Comparison of ENCODE assay signal across 8 cellular contexts in genomic region chr17:2265166-2265565, GRCh38. TPM values are rescaled to one million over a fixed set of nuclear protein-coding genes. Genes with fewer than 3 reads are reported as not detected.
A peak's percentile ranks its signal among the peaks of the same experiment; 100 is the strongest.
DNase-seq lines count a peak whose midpoint lies in the region; ATAC-seq and TF ChIP-seq lines count a peak whose summit lies in the region.
"Not testable (repeated sequence)": the region's sequence is repeated elsewhere in the genome, so short reads cannot be mapped to it uniquely, and the experiment has no call there.

No MANE protein-coding gene starts in this region.

- TF ChIP-seq CTCF in DND-41 (IDR thresholded peaks at IDR 0.05; ENCODE audit: borderline replicate concordance, extremely low read depth, low read length, poor library complexity, severe bottlenecking); activated CD8-positive, alpha-beta T cell treated with anti-CD3 and anti-CD28 coated beads for 36 hours (IDR thresholded peaks at IDR 0.05); colonic mucosa (IDR thresholded peaks at IDR 0.05); mesothelial cell of epicardium (IDR thresholded peaks at IDR 0.05; ENCODE audit: unreplicated experiment); vagina (IDR thresholded peaks at IDR 0.05): not testable (repeated sequence)

- H3K36me3 Mint-ChIP-seq in T-cell: peaks cover 22% of the 10 kb centered on the region
- H3K36me3 Mint-ChIP-seq in activated CD8-positive, alpha-beta T cell treated with anti-CD3 and anti-CD28 coated beads for 36 hours (ENCODE audit: low read depth): peaks cover 63% of the 10 kb centered on the region
- H3K36me3 Mint-ChIP-seq in activated naive CD4-positive, alpha-beta T cell treated with anti-CD3 and anti-CD28 coated beads for 36 hours (ENCODE audit: low read depth): peaks cover 21% of the 10 kb centered on the region
- peaks cover 19% of the 10 kb centered on the region for H3K36me3 Mint-ChIP-seq in mesothelial cell of epicardium
- peaks cover 58% of the 10 kb centered on the region for H3K36me3 Mint-ChIP-seq in stimulated activated effector memory CD8-positive, alpha-beta T cell treated with anti-CD3 and anti-CD28 coated beads, Interleukin-12 subunit alpha, Interleukin-12 subunit beta, amount 100 ng/mL, for 72 hours

- not testable (repeated sequence) for H3K9me3 ChIP-seq in DND-41 (ENCODE audit: insufficient read depth, low read length, severe bottlenecking); colonic mucosa; vagina

- peak overlapping the region; percentile 67 for H3K4me2 ChIP-seq in DND-41 (ENCODE audit: insufficient read depth, low read length)

- H3K4me3 ChIP-seq in DND-41 (ENCODE audit: low read depth in 1 of 2, low read length in 2 of 2): peak overlapping the region in 1 of 2 experiments; percentile 53; a peak in 2 of 4 replicates
- H3K4me3 ChIP-seq in colonic mucosa, vagina: not testable (repeated sequence)

- DNase-seq in DND-41; T-cell; activated CD8-positive, alpha-beta T cell treated with anti-CD3 and anti-CD28 coated beads for 36 hours; activated naive CD4-positive, alpha-beta T cell treated with anti-CD3 and anti-CD28 coated beads for 36 hours; colonic mucosa; mesothelial cell of epicardium (ENCODE audit: low spot score in 2 of 2, unreplicated experiment in 2 of 2); stimulated activated effector memory CD8-positive, alpha-beta T cell treated with anti-CD3 and anti-CD28 coated beads, Interleukin-12 subunit alpha, Interleukin-12 subunit beta, amount 100 ng/mL, for 72 hours (ENCODE audit: low spot score in 2 of 2); vagina (ENCODE audit: extremely low spot score in 2 of 2): not testable (repeated sequence)

- ATAC-seq in DND-41 (ENCODE audit: insufficient read depth, low read depth); T-cell (replicated peaks in 1 of 4); activated CD8-positive, alpha-beta T cell treated with anti-CD3 and anti-CD28 coated beads for 36 hours; stimulated activated effector memory CD8-positive, alpha-beta T cell treated with anti-CD3 and anti-CD28 coated beads, Interleukin-12 subunit alpha, Interleukin-12 subunit beta, amount 100 ng/mL, for 72 hours: not testable (repeated sequence)

- H3K27me3 ChIP-seq in DND-41 (ENCODE audit: insufficient read depth, low read length, poor library complexity); colonic mucosa; vagina: not testable (repeated sequence)

- H3K4me1 ChIP-seq in DND-41 (ENCODE audit: insufficient read depth, low read length) (peaks cover 47% of the 10 kb centered on the region), vagina (peaks cover 39% of the 10 kb centered on the region)
- H3K4me1 ChIP-seq in colonic mucosa: not testable (repeated sequence)

- not testable (repeated sequence) for H4K20me1 ChIP-seq in DND-41 (ENCODE audit: insufficient read depth, low read length)

- peak overlapping the region; percentile 75 to 81 (median 76) for H3K4me3 Mint-ChIP-seq in T-cell
- peak overlapping the region; percentile 79 for H3K4me3 Mint-ChIP-seq in activated CD8-positive, alpha-beta T cell treated with anti-CD3 and anti-CD28 coated beads for 36 hours
- peak overlapping the region; percentile 76 for H3K4me3 Mint-ChIP-seq in activated naive CD4-positive, alpha-beta T cell treated with anti-CD3 and anti-CD28 coated beads for 36 hours
- H3K4me3 Mint-ChIP-seq in mesothelial cell of epicardium: not testable (repeated sequence)
- peak overlapping the region; percentile 72 for H3K4me3 Mint-ChIP-seq in stimulated activated effector memory CD8-positive, alpha-beta T cell treated with anti-CD3 and anti-CD28 coated beads, Interleukin-12 subunit alpha, Interleukin-12 subunit beta, amount 100 ng/mL, for 72 hours

- H3K27ac Mint-ChIP-seq in T-cell (peak overlapping the region; percentile 95 to 99), mesothelial cell of epicardium (peak overlapping the region; percentile 71)
- peak overlapping the region; percentile 98 for H3K27ac Mint-ChIP-seq in activated CD8-positive, alpha-beta T cell treated with anti-CD3 and anti-CD28 coated beads for 36 hours
- H3K27ac Mint-ChIP-seq in activated naive CD4-positive, alpha-beta T cell treated with anti-CD3 and anti-CD28 coated beads for 36 hours: peak overlapping the region; percentile 100
- peak overlapping the region; percentile 99 for H3K27ac Mint-ChIP-seq in stimulated activated effector memory CD8-positive, alpha-beta T cell treated with anti-CD3 and anti-CD28 coated beads, Interleukin-12 subunit alpha, Interleukin-12 subunit beta, amount 100 ng/mL, for 72 hours

- peaks cover 38% of the 10 kb centered on the region for H3K36me3 ChIP-seq in DND-41 (ENCODE audit: insufficient read depth, low read length)
- not testable (repeated sequence) for H3K36me3 ChIP-seq in colonic mucosa, vagina

- POLR2A ChIA-PET in T-cell (lab: Charles Lee): not testable (repeated sequence)
- POLR2A ChIA-PET in activated CD8-positive, alpha-beta T cell treated with anti-CD3 and anti-CD28 coated beads for 36 hours (lab: Charles Lee): interaction anchor here (0.8 to 7.2 kb wide), 7 partner anchors 13 to 209 kb away, joined by 3 to 107 read pairs (median 4); partner anchors contain the start of genes HIC1 and TSR1

- H3K79me2 ChIP-seq in DND-41 (ENCODE audit: insufficient read depth, low read length): peaks cover 48% of the 10 kb centered on the region

- TF ChIP-seq POLR2A in vagina (IDR thresholded peaks at IDR 0.05): not testable (repeated sequence)

- intact Hi-C loops in activated CD8-positive, alpha-beta T cell treated with anti-CD3 and anti-CD28 coated beads for 36 hours (cut with micrococcal nuclease): loop anchor here (5.0 kb wide), 2 partner anchors 178 to 548 kb away; no protein-coding TSS in a partner anchor
- intact Hi-C loops in activated naive CD4-positive, alpha-beta T cell treated with anti-CD3 and anti-CD28 coated beads for 36 hours (cut with micrococcal nuclease): loop anchor here (5.0 kb wide), 1 partner anchor 548 kb away; no protein-coding TSS in a partner anchor
- intact Hi-C loops in colonic mucosa (cut with DNase I); vagina (cut with DNase I): not testable (repeated sequence)

- peaks cover 83 to 85% (median 84%) of the 10 kb centered on the region in 3 donors for H3K4me1 Mint-ChIP-seq in T-cell
- H3K4me1 Mint-ChIP-seq in activated CD8-positive, alpha-beta T cell treated with anti-CD3 and anti-CD28 coated beads for 36 hours (ENCODE audit: low read depth): peaks cover 82% of the 10 kb centered on the region
- H3K4me1 Mint-ChIP-seq in activated naive CD4-positive, alpha-beta T cell treated with anti-CD3 and anti-CD28 coated beads for 36 hours (ENCODE audit: low read depth): peaks cover 85% of the 10 kb centered on the region
- peaks cover 31% of the 10 kb centered on the region for H3K4me1 Mint-ChIP-seq in mesothelial cell of epicardium
- peaks cover 71% of the 10 kb centered on the region for H3K4me1 Mint-ChIP-seq in stimulated activated effector memory CD8-positive, alpha-beta T cell treated with anti-CD3 and anti-CD28 coated beads, Interleukin-12 subunit alpha, Interleukin-12 subunit beta, amount 100 ng/mL, for 72 hours

- peak overlapping the region; percentile 54 for H3K9ac ChIP-seq in DND-41 (ENCODE audit: low read depth, low read length)
- H3K9ac ChIP-seq in colonic mucosa (ENCODE audit: low read depth in 2 of 2, low read length in 2 of 2): not testable (repeated sequence)

- not testable (repeated sequence) for H3K27me3 Mint-ChIP-seq in T-cell; activated CD8-positive, alpha-beta T cell treated with anti-CD3 and anti-CD28 coated beads for 36 hours; activated naive CD4-positive, alpha-beta T cell treated with anti-CD3 and anti-CD28 coated beads for 36 hours (ENCODE audit: low read depth); mesothelial cell of epicardium (ENCODE audit: low read depth)

- H3K9me3 Mint-ChIP-seq in T-cell; activated CD8-positive, alpha-beta T cell treated with anti-CD3 and anti-CD28 coated beads for 36 hours; activated naive CD4-positive, alpha-beta T cell treated with anti-CD3 and anti-CD28 coated beads for 36 hours; mesothelial cell of epicardium; stimulated activated effector memory CD8-positive, alpha-beta T cell treated with anti-CD3 and anti-CD28 coated beads, Interleukin-12 subunit alpha, Interleukin-12 subunit beta, amount 100 ng/mL, for 72 hours: not testable (repeated sequence)

- CTCF ChIA-PET in T-cell (lab: Charles Lee): interaction anchor here in 1 of 2 donors (0.7 kb wide), 1 partner anchor 20 kb away, joined by 4 read pairs; no protein-coding TSS in a partner anchor
- CTCF ChIA-PET in activated CD8-positive, alpha-beta T cell treated with anti-CD3 and anti-CD28 coated beads for 36 hours (lab: Charles Lee): interaction anchor here (1.4 to 16.5 kb wide), 4 partner anchors 12 to 211 kb away, joined by 5 to 119 read pairs (median 33); partner anchors contain the start of gene HIC1
- CTCF ChIA-PET in activated naive CD4-positive, alpha-beta T cell treated with anti-CD3 and anti-CD28 coated beads for 36 hours (lab: Charles Lee): interaction anchor here (0.7 to 5.4 kb wide), 6 partner anchors 12 to 210 kb away, joined by 3 to 38 read pairs (median 6); partner anchors contain the start of gene HIC1

- H3K27ac ChIP-seq in DND-41 (ENCODE audit: low read length) (peak overlapping the region; percentile 93), colonic mucosa (peak overlapping the region; percentile 43), vagina (peak overlapping the region; percentile 27)

- not testable (repeated sequence) for H2AFZ ChIP-seq in DND-41 (ENCODE audit: low read depth, low read length)

RNA-seq across cellular contexts. Expression of gene SMG6, which starts 38.4 kb away (rescaled TPM):
- total RNA-seq in T-cell (10 to 100 TPM; 42.7 to 55.4 (median 45.9) TPM), colonic mucosa (10 to 100 TPM; 18.3 to 23.6 TPM), mesothelial cell of epicardium (55.4 to 58.3 TPM (median 58.3 TPM) in 3 replicates), vagina (46.2 TPM)
- total RNA-seq in activated CD8-positive, alpha-beta T cell treated with anti-CD3 and anti-CD28 coated beads for 36 hours: 10 to 100 TPM; 39.6 to 40.4 TPM
- 10 to 100 TPM; 18.8 to 20.7 TPM for total RNA-seq in activated naive CD4-positive, alpha-beta T cell treated with anti-CD3 and anti-CD28 coated beads for 36 hours

RNA-seq across cellular contexts. Expression of gene SRR, which starts 38.6 kb away (rescaled TPM):
- 1 to 10 TPM; 3.5 to 8.8 (median 5.2) TPM for total RNA-seq in T-cell
- 10 to 100 TPM in 1 of 2 experiments, 1 to 10 TPM in 1; 9.6 to 12.7 TPM for total RNA-seq in activated CD8-positive, alpha-beta T cell treated with anti-CD3 and anti-CD28 coated beads for 36 hours
- total RNA-seq in activated naive CD4-positive, alpha-beta T cell treated with anti-CD3 and anti-CD28 coated beads for 36 hours: 10 to 100 TPM in 1 of 2 experiments, 1 to 10 TPM in 1; 8.9 to 10.2 TPM
- total RNA-seq in colonic mucosa: 10 to 100 TPM in 1 of 2 donors, 1 to 10 TPM in 1; 9.0 to 11.0 TPM
- total RNA-seq in mesothelial cell of epicardium: 13.4 to 17.6 TPM (median 16.0 TPM) in 3 replicates
- 13.5 TPM for total RNA-seq in vagina

Comparison
In these comparisons a context has a peak if more than half of its experiments do, and no peak if none do; other contexts are left out.
1. H3K27ac ChIP-seq: peak in every context shown above with its lines; median percentile 93 in DND-41; 43 in colonic mucosa; 27 in vagina.